Comparison of ENCODE assay signal across 24 cellular contexts in genomic region chrX:154967603-154968002, GRCh38. TPM values are rescaled to one million over a fixed set of nuclear protein-coding genes. Genes with fewer than 3 reads are reported as not detected.
DNase-seq lines count a peak whose midpoint lies in the region; FAIRE-seq and TF ChIP-seq lines count a peak whose summit lies in the region.
"Had no signal": no experiment of that assay in that cellular context is flagged by ENCODE, and none has a peak within 500 bp of the region (broad histone marks: within the 10 kb centered on the region; RNA-seq: fewer than 3 reads in every experiment).

No MANE protein-coding gene starts in this region.

- POLR2A ChIA-PET in CD4-positive, alpha-beta memory T cell (lab: Charles Lee; ENCODE audit: partially characterized antibody): no interaction called here

- TF ChIP-seq CTCF in choroid plexus epithelial cell (conservative IDR thresholded peaks at IDR 0.05; ENCODE audit: low read depth, low read length): no peak

- H3K9me3 Mint-ChIP-seq in CD4-positive, alpha-beta memory T cell: peaks cover 0 to 5% (median 0%) of the 10 kb centered on the region in 8 donors
- H3K9me3 Mint-ChIP-seq: CD4-positive, alpha-beta T cell; stimulated activated effector memory CD8-positive, alpha-beta T cell treated with anti-CD3 and anti-CD28 coated beads, Interleukin-12 subunit alpha, Interleukin-12 subunit beta, amount 100 ng/mL, for 72 hours; T-helper 2 cell treated with Interferon-gamma antibody and Interleukin-4, amounts not matched to agents 5 μg/mL and 100 μg/mL, for 36 hours had no signal

- 59 to 67% (median 63%) methylated on average over 1 of the region's 1 CpG for WGBS in small intestine, 3 donors

- intact Hi-C loops in CD4-positive, alpha-beta memory T cell (cut with micrococcal nuclease): no loop called here

- no peaks in the 10 kb centered on the region for H3K36me3 ChIP-seq in small intestine (ENCODE audit: control insufficient read depth in 2 of 2, insufficient read depth in 2 of 2, low read length in 2 of 2)
- H3K36me3 ChIP-seq in CD4-positive, alpha-beta memory T cell (ENCODE audit: insufficient read depth, low read length): no peaks in the 10 kb centered on the region
- H3K36me3 ChIP-seq: brain microvascular endothelial cell, gastroesophageal sphincter, lower lobe of right lung, right lobe of liver, vagina, WERI-Rb-1 had no signal

- DNase-seq in EL (peak; percentile 3), M059J (ENCODE audit: low read depth) (peak; percentile 82), choroid plexus epithelial cell (ENCODE audit: low read depth) (peak; percentile 4), myocyte (ENCODE audit: low read depth) (peak; percentile 21), small intestine (no peak), COLO668 (lab: John Stamatoyannopoulos, UW; ENCODE audit: unreplicated experiment) (no peak), H4 (ENCODE audit: low spot score) (no peak)
- no peak for DNase-seq in CD4-positive, alpha-beta memory T cell
- DNase-seq: activated CD4-positive, alpha-beta T cell treated with anti-CD3 and anti-CD28 coated beads, Interleukin-2, amount 50 U/mL, for 1 hour; activated CD8-positive, alpha-beta memory T cell treated with anti-CD3 and anti-CD28 coated beads, Interleukin-2, amount 50 U/mL, for 48 hours; activated effector memory CD4-positive, alpha-beta T cell treated with Interleukin-2 at 50 U/mL for 16 hours; brain microvascular endothelial cell; CD4-positive, alpha-beta T cell; lower lobe of right lung; NCI-H82; right lobe of liver; WERI-Rb-1 had no signal

- H3K4me3 ChIP-seq in choroid plexus epithelial cell (ENCODE audit: low read depth, low read length): no peak overlapping the region
- no peak overlapping the region for H3K4me3 ChIP-seq in small intestine (ENCODE audit: low read depth in 1 of 2, low read length in 2 of 2)
- H3K4me3 ChIP-seq in CD4-positive, alpha-beta memory T cell (ENCODE audit: low read length in 2 of 2): no peak overlapping the region
- H3K4me3 ChIP-seq: gastroesophageal sphincter, lower lobe of right lung, right lobe of liver, vagina had no signal

- H3K36me3 Mint-ChIP-seq in CD4-positive, alpha-beta memory T cell: no peaks in the 10 kb centered on the region
- H3K36me3 Mint-ChIP-seq: stimulated activated effector memory CD8-positive, alpha-beta T cell treated with anti-CD3 and anti-CD28 coated beads, Interleukin-12 subunit alpha, Interleukin-12 subunit beta, amount 100 ng/mL, for 72 hours had no signal

- no peaks in the 10 kb centered on the region for H3K4me1 ChIP-seq in small intestine (ENCODE audit: control insufficient read depth in 2 of 2, insufficient read depth in 1 of 2, low read depth in 1 of 2, low read length in 1 of 2)
- H3K4me1 ChIP-seq in CD4-positive, alpha-beta memory T cell (ENCODE audit: insufficient read depth, low read length): no peaks in the 10 kb centered on the region
- H3K4me1 ChIP-seq: gastroesophageal sphincter, lower lobe of right lung, right lobe of liver, vagina had no signal

- H3K4me1 Mint-ChIP-seq in CD4-positive, alpha-beta memory T cell: no peaks in the 10 kb centered on the region
- H3K4me1 Mint-ChIP-seq: stimulated activated effector memory CD8-positive, alpha-beta T cell treated with anti-CD3 and anti-CD28 coated beads, Interleukin-12 subunit alpha, Interleukin-12 subunit beta, amount 100 ng/mL, for 72 hours had no signal

- CTCF ChIA-PET in CD4-positive, alpha-beta memory T cell (lab: Charles Lee; ENCODE audit: partially characterized antibody): no interaction called here

- H3K27me3 Mint-ChIP-seq in CD4-positive, alpha-beta memory T cell: peaks cover 0 to 1% of the 10 kb centered on the region in 2 donors
- H3K27me3 Mint-ChIP-seq: CD4-positive, alpha-beta T cell had no signal

- no peaks in the 10 kb centered on the region for H3K9me3 ChIP-seq in small intestine (ENCODE audit: control insufficient read depth, low read depth)
- H3K9me3 ChIP-seq in CD4-positive, alpha-beta memory T cell (ENCODE audit: control insufficient read depth in 1 of 2, low read length in 2 of 2): no peaks in the 10 kb centered on the region
- H3K9me3 ChIP-seq: gastroesophageal sphincter, lower lobe of right lung, right lobe of liver, vagina had no signal

- no peak overlapping the region for H3K4me3 Mint-ChIP-seq in CD4-positive, alpha-beta memory T cell
- H3K4me3 Mint-ChIP-seq: CD4-positive, alpha-beta T cell; stimulated activated effector memory CD8-positive, alpha-beta T cell treated with anti-CD3 and anti-CD28 coated beads, Interleukin-12 subunit alpha, Interleukin-12 subunit beta, amount 100 ng/mL, for 72 hours; T-helper 2 cell treated with Interferon-gamma antibody and Interleukin-4, amounts not matched to agents 5 μg/mL and 100 μg/mL, for 36 hours had no signal

- H3K27ac ChIP-seq in small intestine (ENCODE audit: low read depth in 1 of 2, low read length in 1 of 2): no peak overlapping the region
- no peak overlapping the region for H3K27ac ChIP-seq in CD4-positive, alpha-beta memory T cell (ENCODE audit: low read depth, low read length)
- H3K27ac ChIP-seq: brain microvascular endothelial cell, gastroesophageal sphincter, lower lobe of right lung, right lobe of liver, vagina, WERI-Rb-1 had no signal

- FAIRE-seq in small intestine (lab: Jason Lieb, UNC): no peak
- FAIRE-seq: GM12892, H54, keratinocyte had no signal

- H3K27ac Mint-ChIP-seq in CD4-positive, alpha-beta memory T cell: peak overlapping the region in 1 of 7 donors; percentile 16
- H3K27ac Mint-ChIP-seq: CD4-positive, alpha-beta T cell; stimulated activated effector memory CD8-positive, alpha-beta T cell treated with anti-CD3 and anti-CD28 coated beads, Interleukin-12 subunit alpha, Interleukin-12 subunit beta, amount 100 ng/mL, for 72 hours; T-helper 2 cell treated with Interferon-gamma antibody and Interleukin-4, amounts not matched to agents 5 μg/mL and 100 μg/mL, for 36 hours had no signal

- no peaks in the 10 kb centered on the region for H3K27me3 ChIP-seq in small intestine (ENCODE audit: control insufficient read depth in 2 of 2, insufficient read depth in 2 of 2, low read length in 2 of 2)
- no peaks in the 10 kb centered on the region for H3K27me3 ChIP-seq in CD4-positive, alpha-beta memory T cell (ENCODE audit: insufficient read depth, low read length)
- H3K27me3 ChIP-seq: brain microvascular endothelial cell, gastroesophageal sphincter, right lobe of liver, vagina had no signal

RNA-seq across cellular contexts. Expression of gene F8, which starts 54.9 kb away (rescaled TPM):
- 5.3 and 9.3 TPM in 2 replicates for total RNA-seq in M059J (2014; rRNA removed; shearing (Covaris generic))
- total RNA-seq in myocyte: 4.1 and 9.3 TPM in 2 replicates
- polyA plus RNA-seq in myocyte (2012): 5.4 TPM
- polyA plus RNA-seq in small intestine: 1 to 10 TPM in 2 of 3 donors, under 1 TPM in 1; 0.89 to 4.8 (median 1.4) TPM
- total RNA-seq in CD4-positive, alpha-beta memory T cell: 1 to 10 TPM; 2.4 to 2.7 TPM
- 1 to 10 TPM; 4.6 to 7.2 TPM for polyA plus RNA-seq in CD4-positive, alpha-beta memory T cell
- total RNA-seq in H4 (2014; rRNA removed; shearing (Covaris generic)): 2.5 and 2.8 TPM in 2 replicates

RNA-seq across cellular contexts. Expression of gene FUNDC2, which starts 59.0 kb away (rescaled TPM):
- total RNA-seq in M059J (2014; rRNA removed; shearing (Covaris generic)): 88.9 and 139 TPM in 2 replicates
- 73.3 and 86.8 TPM in 2 replicates for total RNA-seq in myocyte
- 90.2 TPM for polyA plus RNA-seq in myocyte (2012)
- 100 to 1,000 TPM in 1 of 3 donors, 10 to 100 TPM in 2; 94.7 to 129 (median 99.3) TPM for polyA plus RNA-seq in small intestine
- total RNA-seq in CD4-positive, alpha-beta memory T cell: 10 to 100 TPM; 52.6 to 53.6 TPM
- 100 to 1,000 TPM; 156 to 173 TPM for polyA plus RNA-seq in CD4-positive, alpha-beta memory T cell
- 61.2 and 73.0 TPM in 2 replicates for total RNA-seq in H4 (2014; rRNA removed; shearing (Covaris generic))

Comparison
In these comparisons a context has a peak if more than half of its experiments do, and no peak if none do; other contexts are left out.
1. DNase-seq: peak in EL (single experiment), M059J (single experiment), choroid plexus epithelial cell (single experiment) and myocyte (single experiment); none in small intestine (single experiment), COLO668 (single experiment), CD4-positive, alpha-beta memory T cell (0 of 5) and H4 (single experiment).